Comparison of ENCODE assay signal across 8 cellular contexts in genomic region chr17:44829558-44830358, GRCh38. TPM values are rescaled to one million over a fixed set of nuclear protein-coding genes. Genes with fewer than 3 reads are reported as not detected.
A peak's percentile ranks its signal among the peaks of the same experiment; 100 is the strongest.
DNase-seq lines count a peak whose midpoint lies in the region; TF ChIP-seq lines count a peak whose summit lies in the region.

TSS of gene GJC1 (minus strand) at chr17:44830287. CDS start at chr17:44805817, 24,470 bp downstream.

- peak within 1 kb of the TSS; percentile 26; the same call in 1 of the 2 replicates for H3K27ac ChIP-seq in OCI-LY3 (ENCODE audit: low read length)

- H3K9me3 ChIP-seq in OCI-LY3 (ENCODE audit: insufficient read depth, low read length), result no peaks in the 10 kb centered on the region

- peak within 1 kb of the TSS; percentile 76 to 95 (median 89) for H3K27ac Mint-ChIP-seq in brain
- H3K27ac Mint-ChIP-seq in immature natural killer cell, result no peak within 1 kb of the TSS

- peaks cover 11% of the 10 kb centered on the region for H3K4me1 ChIP-seq in OCI-LY3 (ENCODE audit: low read length)

- peak within 1 kb of the TSS; percentile 90 for H3K4me3 ChIP-seq in OCI-LY3 (ENCODE audit: low read length)

- H3K36me3 Mint-ChIP-seq in brain, result no peaks in the 10 kb centered on the region
- no peaks in the 10 kb centered on the region for H3K36me3 Mint-ChIP-seq in immature natural killer cell

- DNase-seq in NCI-H146 (lab: John Stamatoyannopoulos, UW), result peak; percentile 46
- DNase-seq in NCI-H146 treated with DMSO at 0.1 percent for 48 hours (lab: John Stamatoyannopoulos, UW; ENCODE audit: unreplicated experiment), result no peak
- DNase-seq in immature natural killer cell, result peak in 1 of 3 donors; percentile 6
- peak; percentile 29 to 48 for DNase-seq in stimulated activated CD4-positive, alpha-beta T cell treated with anti-CD3 and anti-CD28 coated beads, Interleukin-2, amount 100 ng/mL, for 24 hours
- no peak for DNase-seq in midbrain (lab: John Stamatoyannopoulos, UW)
- no peak for DNase-seq in HPDE6-E6E7 (ENCODE audit: extremely low spot score)

- H3K9me3 Mint-ChIP-seq in brain, result peaks cover 0 to 6% (median 0%) of the 10 kb centered on the region in 5 experiments
- no peaks in the 10 kb centered on the region for H3K9me3 Mint-ChIP-seq in immature natural killer cell

- H3K4me1 Mint-ChIP-seq in brain (peaks cover 27% of the 10 kb centered on the region), immature natural killer cell (peaks cover 11 to 15% of the 10 kb centered on the region in 2 donors)

- peak within 1 kb of the TSS; percentile 82 for H3K9ac ChIP-seq in OCI-LY3 (ENCODE audit: low read length)

- H4K20me1 ChIP-seq in OCI-LY3 (ENCODE audit: insufficient read depth, low read length), result peaks cover 13% of the 10 kb centered on the region; the same call in 1 of the 2 replicates

- peak within 1 kb of the TSS; percentile 81 for H2AFZ ChIP-seq in OCI-LY3 (ENCODE audit: low read depth, low read length)

- H3K36me3 ChIP-seq in OCI-LY3 (replicated peaks; ENCODE audit: low read depth, low read length), result no peaks in the 10 kb centered on the region

- H3K27me3 ChIP-seq in OCI-LY3 (ENCODE audit: low read depth, low read length), result 0 out of 2 replicates have a peak, but pooled peaks cover 3% of the 10 kb centered on the region

- H3K27me3 Mint-ChIP-seq in brain, result peaks cover 31% of the 10 kb centered on the region
- peaks cover 25 to 34% (median 31%) of the 10 kb centered on the region in 3 donors for H3K27me3 Mint-ChIP-seq in immature natural killer cell (ENCODE audit: low read depth in 3 of 3)

- TF ChIP-seq CTCF in OCI-LY3 (IDR thresholded peaks at IDR 0.05; ENCODE audit: low read depth, low read length), result no peak
- no peak for TF ChIP-seq CTCF in brain (conservative IDR thresholded peaks at IDR 0.05)

- H3K4me3 Mint-ChIP-seq in brain (peak within 1 kb of the TSS; percentile 93 to 99 (median 95)), immature natural killer cell (peak within 1 kb of the TSS; percentile 64 to 82 (median 78))

- H3K4me2 ChIP-seq in OCI-LY3 (ENCODE audit: low read length), result peak within 1 kb of the TSS; percentile 78

- peaks cover 49% of the 10 kb centered on the region for H3K79me2 ChIP-seq in OCI-LY3 (ENCODE audit: low read length)

RNA-seq across cellular contexts. Expression of gene GJC1, which starts in this region (rescaled TPM):
- polyA plus RNA-seq in brain (ENCODE audit: insufficient read depth, low read depth, low replicate concordance), result 6.8 TPM
- polyA plus RNA-seq in immature natural killer cell, result not detected

Comparison
In these comparisons a context has a peak if more than half of its experiments do, and no peak if none do; other contexts are left out.
1. DNase-seq: peak in NCI-H146 (single experiment) and stimulated activated CD4-positive, alpha-beta T cell treated with anti-CD3 and anti-CD28 coated beads, Interleukin-2, amount 100 ng/mL, for 24 hours (2 of 2); none in NCI-H146 treated with DMSO at 0.1 percent for 48 hours (single experiment), midbrain (single experiment) and HPDE6-E6E7 (single experiment).
2. H3K27ac Mint-ChIP-seq: peak in brain (5 of 5); none in immature natural killer cell (0 of 6).